Comparison of ENCODE assay signal across 20 cellular contexts in genomic region chr1:56188855-56189254, GRCh38.
"Had no signal": no experiment of that assay in that cellular context is flagged by ENCODE, and none has a peak within 500 bp of the region (broad histone marks: within the 10 kb centered on the region; RNA-seq: fewer than 3 reads in every experiment).

No MANE protein-coding gene starts in this region.

- H3K4me3 ChIP-seq: adrenal gland, breast epithelium, esophagus squamous epithelium, hepatocyte, skin epidermis, vagina had no signal

- ATAC-seq: activated CD4-positive, alpha-beta T cell treated with anti-CD3 and anti-CD28 coated beads for 36 hours; activated naive CD4-positive, alpha-beta T cell treated with anti-CD3 and anti-CD28 coated beads, Interleukin-2, amount 50 U/mL, for 72 hours; left lobe of liver; naive thymus-derived CD4-positive, alpha-beta T cell; stimulated activated naive CD8-positive, alpha-beta T cell treated with anti-CD3 and anti-CD28 coated beads, Interleukin-15, amount 100 ng/mL, for 72 hours had no signal

- H2AFZ ChIP-seq: hepatocyte had no signal

- H3K27ac ChIP-seq: adrenal gland, breast epithelium, esophagus squamous epithelium, hepatocyte, vagina had no signal

- H3K27me3 ChIP-seq: adrenal gland, breast epithelium, esophagus squamous epithelium, hepatocyte, vagina had no signal

- H3K9me3 ChIP-seq: adrenal gland, breast epithelium, esophagus squamous epithelium, vagina had no signal

- H3K79me2 ChIP-seq: hepatocyte had no signal

- H3K4me1 ChIP-seq: adrenal gland, breast epithelium had no signal

- H3K36me3 ChIP-seq: adrenal gland, breast epithelium, esophagus squamous epithelium, vagina had no signal

- DNase-seq: activated CD4-positive, alpha-beta T cell treated with anti-CD3 and anti-CD28 coated beads for 36 hours; activated CD4-positive, alpha-beta T cell treated with anti-CD3 and anti-CD28 coated beads, Interleukin-2, amount 50 U/mL, for 48 hours; activated gamma-delta T cell treated with Interleukin-2 at 50 U/mL for 16 hours; activated T-cell treated with anti-CD3 and anti-CD28 coated beads for 4 hours; adrenal gland; cerebellar nuclear complex; effector memory CD4-positive, alpha-beta T cell; esophagus squamous epithelium; naive thymus-derived CD4-positive, alpha-beta T cell; posterior cingulate gyrus; stimulated activated CD4-positive, alpha-beta T cell treated with anti-CD3 and anti-CD28 coated beads, Interleukin-15, amount 100 ng/mL, for 24 hours; stimulated activated CD4-positive, alpha-beta T cell treated with anti-CD3 and anti-CD28 coated beads, Interleukin-2, amount 100 ng/mL, for 48 hours; stimulated activated naive CD8-positive, alpha-beta T cell treated with anti-CD3 and anti-CD28 coated beads, Interleukin-15, amount 100 ng/mL, for 72 hours; trophoblast cell had no signal

- H3K4me2 ChIP-seq: hepatocyte had no signal
